In genomic region chr1:52738148-52738547, GRCh38 we compare ENCODE assay signal across 18 cellular contexts.
"Had no signal": no experiment of that assay in that cellular context is flagged by ENCODE, and none has a peak within 500 bp of the region (broad histone marks: within the 10 kb centered on the region; RNA-seq: fewer than 3 reads in every experiment).

No MANE protein-coding gene starts in this region.

- H3K27ac ChIP-seq: parathyroid adenoma had no signal

- H3K36me3 ChIP-seq: esophagus muscularis mucosa had no signal

- H2AFZ ChIP-seq: parathyroid adenoma had no signal

- H3K27me3 ChIP-seq: esophagus muscularis mucosa had no signal

- H3K4me3 ChIP-seq: esophagus muscularis mucosa had no signal

- FAIRE-seq: endothelial cell of umbilical vein had no signal

- H3K4me1 ChIP-seq: parathyroid adenoma had no signal

- H3K9me3 ChIP-seq: esophagus muscularis mucosa had no signal

- DNase-seq: activated CD4-positive, alpha-beta T cell treated with anti-CD3 and anti-CD28 coated beads, Interleukin-2, amount 50 U/mL, for 1 hour; activated CD8-positive, alpha-beta memory T cell treated with anti-CD3 and anti-CD28 coated beads for 24 hours; activated CD8-positive, alpha-beta memory T cell treated with anti-CD3 and anti-CD28 coated beads, Interleukin-2, amount 50 U/mL, for 48 hours; activated effector memory CD4-positive, alpha-beta T cell treated with Interleukin-2 at 50 U/mL for 16 hours; activated naive CD4-positive, alpha-beta T cell treated with anti-CD3 and anti-CD28 coated beads, Interleukin-2, amount 10 ng/mL, durations not matched to agents 7 days and 5 days; activated naive CD8-positive, alpha-beta T cell treated with anti-CD3 and anti-CD28 coated beads, Interleukin-2, amount 50 U/mL, for 24 hours; activated T-cell treated with anti-CD3 and anti-CD28 coated beads, Interleukin-2, amount 50 U/mL, for 48 hours; anterior cingulate cortex; cerebellar nuclear complex; effector memory CD4-positive, alpha-beta T cell; naive B cell; stimulated activated CD4-positive, alpha-beta T cell treated with anti-CD3 and anti-CD28 coated beads, Interleukin-12 subunit alpha, Interleukin-12 subunit beta, amount 100 ng/mL, for 4 hours; stimulated activated CD4-positive, alpha-beta T cell treated with anti-CD3 and anti-CD28 coated beads, Interleukin-1b, Interleukin-23, amount 100 ng/mL, for 48 hours; stimulated activated CD8-positive, alpha-beta memory T cell treated with anti-CD3 and anti-CD28 coated beads, Interleukin-4, amount 100 ng/mL, for 48 hours; stimulated activated naive CD8-positive, alpha-beta T cell treated with anti-CD3 and anti-CD28 coated beads, Interleukin-15, Interleukin-2, amounts not matched to agents 100 U/mL and 50 U/mL, for 24 hours had no signal

- ATAC-seq: activated naive CD8-positive, alpha-beta T cell treated with anti-CD3 and anti-CD28 coated beads, Interleukin-2, amount 50 U/mL, for 24 hours; stimulated activated naive CD8-positive, alpha-beta T cell treated with anti-CD3 and anti-CD28 coated beads, Interleukin-15, Interleukin-2, amounts not matched to agents 100 U/mL and 50 U/mL, for 24 hours had no signal

- H3K9ac ChIP-seq: parathyroid adenoma had no signal
